In genomic region chr6:35392773-35393672, GRCh38 we compare ENCODE assay signal across 10 cellular contexts. TPM values are rescaled to one million over a fixed set of nuclear protein-coding genes. Genes with fewer than 3 reads are reported as not detected.
DNase-seq lines count a peak whose midpoint lies in the region; ATAC-seq, FAIRE-seq and TF ChIP-seq lines count a peak whose summit lies in the region.
"Had no signal": no experiment of that assay in that cellular context is flagged by ENCODE, and none has a peak within 500 bp of the region (broad histone marks: within the 10 kb centered on the region; RNA-seq: fewer than 3 reads in every experiment).

No MANE protein-coding gene starts in this region.

- no peak for TF ChIP-seq POLR2A in HepG2 (IDR thresholded peaks at IDR 0.05; ENCODE audit: insufficient read depth in 1 of 2, low read depth in 2 of 2, low read length in 2 of 2)
- TF ChIP-seq POLR2A in vagina (IDR thresholded peaks at IDR 0.05), result no peak

- H3K4me2 ChIP-seq in HepG2 (ENCODE audit: low read depth, low read length), result peak overlapping the region; percentile 10; the same call in 1 of the 2 replicates

- peaks cover 36% of the 10 kb centered on the region for H3K4me1 ChIP-seq in HepG2 (ENCODE audit: insufficient read depth, low read length)
- H3K4me1 ChIP-seq in vagina, result peaks cover 36% of the 10 kb centered on the region
- H3K4me1 ChIP-seq: HAP-1 had no signal

- H3K9ac ChIP-seq in HepG2 (ENCODE audit: insufficient read depth, low read depth, low read length), result no peak overlapping the region

- H2AFZ ChIP-seq in HepG2 (ENCODE audit: low read length), result no peak overlapping the region

- 88% methylated on average over 6 of the region's 6 CpGs for WGBS in HepG2 (ENCODE audit: low lambda C conversion rate)

- H3K36me3 Mint-ChIP-seq in activated naive CD8-positive, alpha-beta T cell, result peaks cover 4% of the 10 kb centered on the region
- H3K36me3 Mint-ChIP-seq in activated naive CD8-positive, alpha-beta T cell treated with anti-CD3 and anti-CD28 coated beads for 36 hours, result no peaks in the 10 kb centered on the region
- peaks cover 7% of the 10 kb centered on the region for H3K36me3 Mint-ChIP-seq in activated T-helper 1 cell treated with anti-CD3 and anti-CD28 coated beads, Interleukin-12 subunit alpha, Interleukin-12 subunit beta, Interleukin-2, Interleukin-4 antibody, amounts not matched to agents 30 ng/mL and 10 ng/mL and 1 ng/mL, durations not matched to agents 14 hours and 24 hours and 36 hours (ENCODE audit: low read depth)

- no peak overlapping the region for H3K4me3 Mint-ChIP-seq in activated naive CD8-positive, alpha-beta T cell
- H3K4me3 Mint-ChIP-seq in activated naive CD8-positive, alpha-beta T cell treated with anti-CD3 and anti-CD28 coated beads for 36 hours, result no peak overlapping the region
- no peak overlapping the region for H3K4me3 Mint-ChIP-seq in activated T-helper 1 cell treated with anti-CD3 and anti-CD28 coated beads, Interleukin-12 subunit alpha, Interleukin-12 subunit beta, Interleukin-2, Interleukin-4 antibody, amounts not matched to agents 30 ng/mL and 10 ng/mL and 1 ng/mL, durations not matched to agents 14 hours and 24 hours and 36 hours

- no peaks in the 10 kb centered on the region for H3K79me2 ChIP-seq in HepG2 (ENCODE audit: insufficient read depth, low read length)

- TF ChIP-seq EP300 in HepG2 (IDR thresholded peaks at IDR 0.05; ENCODE audit: low read depth in 2 of 2, low read length in 2 of 2) (no peak), HepG2 (CRISPR knock-in tag; IDR thresholded peaks at IDR 0.05; ENCODE audit: borderline replicate concordance) (no peak)

- peak overlapping the region; percentile 89 for H3K27ac Mint-ChIP-seq in activated naive CD8-positive, alpha-beta T cell
- H3K27ac Mint-ChIP-seq in activated naive CD8-positive, alpha-beta T cell treated with anti-CD3 and anti-CD28 coated beads for 36 hours, result no peak overlapping the region
- peak overlapping the region; percentile 94 for H3K27ac Mint-ChIP-seq in activated T-helper 1 cell treated with anti-CD3 and anti-CD28 coated beads, Interleukin-12 subunit alpha, Interleukin-12 subunit beta, Interleukin-2, Interleukin-4 antibody, amounts not matched to agents 30 ng/mL and 10 ng/mL and 1 ng/mL, durations not matched to agents 14 hours and 24 hours and 36 hours

- H3K27me3 ChIP-seq in HepG2 (ENCODE audit: control insufficient read depth in 1 of 2, insufficient read depth in 2 of 2, low read length in 2 of 2) (no peaks in the 10 kb centered on the region), vagina (no peaks in the 10 kb centered on the region)

- H3K9me3 ChIP-seq in HepG2 (ENCODE audit: low read length), result no peaks in the 10 kb centered on the region
- H3K9me3 ChIP-seq in vagina, result no peaks in the 10 kb centered on the region
- H3K9me3 ChIP-seq: HAP-1 had no signal

- POLR2A ChIA-PET in HepG2 (lab: Yijun Ruan, JAX), result no interaction called here

- no peaks in the 10 kb centered on the region for H3K9me3 Mint-ChIP-seq in activated naive CD8-positive, alpha-beta T cell (ENCODE audit: low read depth)
- H3K9me3 Mint-ChIP-seq in activated naive CD8-positive, alpha-beta T cell treated with anti-CD3 and anti-CD28 coated beads for 36 hours, result no peaks in the 10 kb centered on the region
- H3K9me3 Mint-ChIP-seq in activated T-helper 1 cell treated with anti-CD3 and anti-CD28 coated beads, Interleukin-12 subunit alpha, Interleukin-12 subunit beta, Interleukin-2, Interleukin-4 antibody, amounts not matched to agents 30 ng/mL and 10 ng/mL and 1 ng/mL, durations not matched to agents 14 hours and 24 hours and 36 hours, result no peaks in the 10 kb centered on the region

- in situ Hi-C loops in HepG2 (cut with HindIII; ENCODE audit: extremely low pct_ligation_motif_present, low pct_unique_long_range_greater_than_20kb), result no loop called here

- CTCF ChIA-PET in HepG2 (lab: Yijun Ruan, JAX; ENCODE audit: low intra/inter-chr PET ratio, low total read pairs), result no interaction called here

- H4K20me1 ChIP-seq in HepG2 (ENCODE audit: insufficient read depth, low read length), result no peaks in the 10 kb centered on the region

- TF ChIP-seq CTCF in HepG2 (CRISPR knock-in tag; IDR thresholded peaks at IDR 0.05), result no peak
- TF ChIP-seq CTCF in vagina (IDR thresholded peaks at IDR 0.05), result no peak

- ATAC-seq in HepG2 (peak; percentile 60), GM18861 (IDR thresholded peaks at IDR 0.05; ENCODE audit: unreplicated experiment) (no peak), GM21447 (IDR thresholded peaks at IDR 0.05; ENCODE audit: unreplicated experiment) (no peak)

- TF ChIP-seq RAD21 in HepG2 (CRISPR knock-in tag; IDR thresholded peaks at IDR 0.05), result no peak

- intact Hi-C loops in activated T-helper 1 cell treated with anti-CD3 and anti-CD28 coated beads, Interleukin-12 subunit alpha, Interleukin-12 subunit beta, Interleukin-2, Interleukin-4 antibody, amounts not matched to agents 30 ng/mL and 10 ng/mL and 1 ng/mL, durations not matched to agents 14 hours and 24 hours and 36 hours (cut with micrococcal nuclease), result no loop called here
- intact Hi-C loops in HepG2 (cut with micrococcal nuclease; ENCODE audit: unreplicated experiment), result no loop called here
- intact Hi-C loops in vagina (cut with DNase I), result no loop called here

- H3K4me3 ChIP-seq in HepG2 (replicated peaks in 1 of 3; ENCODE audit: insufficient read depth in 1 of 3, low read depth in 2 of 3, low read length in 3 of 3), result no peak overlapping the region
- peak overlapping the region in 1 of 2 donors; percentile 30 for H3K4me3 ChIP-seq in vagina
- H3K4me3 ChIP-seq: HAP-1 had no signal

- no peak overlapping the region for H3K27ac ChIP-seq in HepG2 (ENCODE audit: extremely low read length, insufficient read depth, low read length)
- H3K27ac ChIP-seq in vagina, result peak overlapping the region; percentile 83

- no TSS peak for BruUV-seq in HepG2 (replicated peaks; lab: Mats Ljungman, UMichigan)

- H3K27me3 Mint-ChIP-seq in activated naive CD8-positive, alpha-beta T cell, result no peaks in the 10 kb centered on the region
- no peaks in the 10 kb centered on the region for H3K27me3 Mint-ChIP-seq in activated naive CD8-positive, alpha-beta T cell treated with anti-CD3 and anti-CD28 coated beads for 36 hours
- no peaks in the 10 kb centered on the region for H3K27me3 Mint-ChIP-seq in activated T-helper 1 cell treated with anti-CD3 and anti-CD28 coated beads, Interleukin-12 subunit alpha, Interleukin-12 subunit beta, Interleukin-2, Interleukin-4 antibody, amounts not matched to agents 30 ng/mL and 10 ng/mL and 1 ng/mL, durations not matched to agents 14 hours and 24 hours and 36 hours (ENCODE audit: insufficient read depth)

- no peak for DNase-seq in activated naive CD8-positive, alpha-beta T cell treated with anti-CD3 and anti-CD28 coated beads for 36 hours
- DNase-seq in activated T-helper 1 cell treated with anti-CD3 and anti-CD28 coated beads, Interleukin-12 subunit alpha, Interleukin-12 subunit beta, Interleukin-2, Interleukin-4 antibody, amounts not matched to agents 30 ng/mL and 10 ng/mL and 1 ng/mL, durations not matched to agents 14 hours and 24 hours and 36 hours (ENCODE audit: low spot score), result no peak
- DNase-seq in HepG2 (ENCODE audit: low spot score) (peak; percentile 28), vagina (ENCODE audit: extremely low spot score in 2 of 2) (no peak), NK-92 (lab: John Stamatoyannopoulos, UW; ENCODE audit: unreplicated experiment) (no peak)
- DNase-seq: NCI-H446 treated with DMSO at 0.1 percent for 48 hours had no signal

- peaks cover 60% of the 10 kb centered on the region for H3K4me1 Mint-ChIP-seq in activated naive CD8-positive, alpha-beta T cell (ENCODE audit: low read depth)
- peaks cover 44% of the 10 kb centered on the region for H3K4me1 Mint-ChIP-seq in activated naive CD8-positive, alpha-beta T cell treated with anti-CD3 and anti-CD28 coated beads for 36 hours
- H3K4me1 Mint-ChIP-seq in activated T-helper 1 cell treated with anti-CD3 and anti-CD28 coated beads, Interleukin-12 subunit alpha, Interleukin-12 subunit beta, Interleukin-2, Interleukin-4 antibody, amounts not matched to agents 30 ng/mL and 10 ng/mL and 1 ng/mL, durations not matched to agents 14 hours and 24 hours and 36 hours (ENCODE audit: low read depth), result peaks cover 43% of the 10 kb centered on the region

- H3K36me3 ChIP-seq in HepG2 (replicated peaks in 1 of 2; ENCODE audit: control insufficient read depth in 1 of 2, insufficient read depth in 2 of 2, low read length in 2 of 2) (no peaks in the 10 kb centered on the region), vagina (no peaks in the 10 kb centered on the region)
- H3K36me3 ChIP-seq: HAP-1 had no signal

- no peak for FAIRE-seq in HepG2 (lab: Jason Lieb, UNC)

RNA-seq across cellular contexts. Expression of gene PPARD, which starts 50.7 kb away (rescaled TPM):
- 10 to 100 TPM; 17.0 to 17.8 TPM for total RNA-seq in activated naive CD8-positive, alpha-beta T cell treated with anti-CD3 and anti-CD28 coated beads for 36 hours
- total RNA-seq in activated T-helper 1 cell treated with anti-CD3 and anti-CD28 coated beads, Interleukin-12 subunit alpha, Interleukin-12 subunit beta, Interleukin-2, Interleukin-4 antibody, amounts not matched to agents 30 ng/mL and 10 ng/mL and 1 ng/mL, durations not matched to agents 14 hours and 24 hours and 36 hours, result 17.4 and 18.8 TPM in 2 replicates
- 5.8 and 6.1 TPM in 2 replicates for total RNA-seq in HepG2 (2016; rRNA removed; fragmentation: Illumina TruSeq; extraction: Trizol)
- 2.7 and 2.8 TPM in 2 replicates for total RNA-seq in HepG2 (2016; cell fraction: cytosol; rRNA removed; fragmentation: Illumina TruSeq; extraction: Trizol; ENCODE audit: low read depth)
- 4.8 and 5.7 TPM in 2 replicates for total RNA-seq in HepG2 (2016; cell fraction: insoluble cytoplasmic fraction; rRNA removed; fragmentation: Illumina TruSeq; extraction: Trizol)
- total RNA-seq in HepG2 (2016; cell fraction: membrane; rRNA removed; fragmentation: Illumina TruSeq; extraction: Trizol), result 6.6 and 7.6 TPM in 2 replicates
- total RNA-seq in HepG2 (2016; cell fraction: nucleus; rRNA removed; fragmentation: Illumina TruSeq; extraction: Trizol), result 3.7 and 4.7 TPM in 2 replicates
- 13.3 and 16.2 TPM in 2 replicates for polyA plus RNA-seq in HepG2 (2011; rRNA removed)
- 11.1 and 13.7 TPM in 2 replicates for polyA plus RNA-seq in HepG2 (2011; cell fraction: cytosol; rRNA removed)
- 26.3 and 29.6 TPM in 2 replicates for polyA plus RNA-seq in HepG2 (2011; cell fraction: nucleus; rRNA removed)
- polyA plus RNA-seq in HepG2 (2012), result 10.1 and 11.2 TPM in 2 replicates
- 1.9 and 2.4 TPM in 2 replicates for polyA plus RNA-seq in HepG2 (2016; cell fraction: cytosol; fragmentation: Illumina TruSeq; extraction: Trizol; ENCODE audit: low read depth)
- 7.9 and 11.5 TPM in 2 replicates for polyA plus RNA-seq in HepG2 (2016; cell fraction: insoluble cytoplasmic fraction; fragmentation: Illumina TruSeq; extraction: Trizol; ENCODE audit: low read depth)
- 7.6 and 8.0 TPM in 2 replicates for polyA plus RNA-seq in HepG2 (2016; cell fraction: membrane; fragmentation: Illumina TruSeq; extraction: Trizol; ENCODE audit: low read depth)
- 16.8 and 19.6 TPM in 2 replicates for polyA plus RNA-seq in HepG2 (2016; cell fraction: nucleus; fragmentation: Illumina TruSeq; extraction: Trizol; ENCODE audit: insufficient read depth, low read depth)
- 8.4 and 18.8 TPM in 2 replicates for polyA minus RNA-seq in HepG2 (2011; rRNA and poly(A)+ RNA removed; ENCODE audit: low replicate concordance)
- polyA minus RNA-seq in HepG2 (2011; cell fraction: cytosol; rRNA and poly(A)+ RNA removed), result 6.6 and 6.9 TPM in 2 replicates
- 5.6 and 5.7 TPM in 2 replicates for polyA minus RNA-seq in HepG2 (2011; cell fraction: nucleus; rRNA and poly(A)+ RNA removed)
- total RNA-seq in vagina, result 21.9 TPM

RNA-seq across cellular contexts. Expression of gene FANCE, which starts 59.1 kb away (rescaled TPM):
- 10 to 100 TPM; 18.6 to 19.1 TPM for total RNA-seq in activated naive CD8-positive, alpha-beta T cell treated with anti-CD3 and anti-CD28 coated beads for 36 hours
- total RNA-seq in activated T-helper 1 cell treated with anti-CD3 and anti-CD28 coated beads, Interleukin-12 subunit alpha, Interleukin-12 subunit beta, Interleukin-2, Interleukin-4 antibody, amounts not matched to agents 30 ng/mL and 10 ng/mL and 1 ng/mL, durations not matched to agents 14 hours and 24 hours and 36 hours, result 21.9 and 22.3 TPM in 2 replicates
- total RNA-seq in HepG2 (2016; rRNA removed; fragmentation: Illumina TruSeq; extraction: Trizol), result 9.7 and 11.2 TPM in 2 replicates
- 1.9 and 2.5 TPM in 2 replicates for total RNA-seq in HepG2 (2016; cell fraction: cytosol; rRNA removed; fragmentation: Illumina TruSeq; extraction: Trizol; ENCODE audit: low read depth)
- 9.2 and 10.0 TPM in 2 replicates for total RNA-seq in HepG2 (2016; cell fraction: insoluble cytoplasmic fraction; rRNA removed; fragmentation: Illumina TruSeq; extraction: Trizol)
- 6.3 and 6.7 TPM in 2 replicates for total RNA-seq in HepG2 (2016; cell fraction: membrane; rRNA removed; fragmentation: Illumina TruSeq; extraction: Trizol)
- total RNA-seq in HepG2 (2016; cell fraction: nucleus; rRNA removed; fragmentation: Illumina TruSeq; extraction: Trizol), result 4.8 and 7.1 TPM in 2 replicates
- polyA plus RNA-seq in HepG2 (2011; rRNA removed), result 7.1 and 7.9 TPM in 2 replicates
- polyA plus RNA-seq in HepG2 (2011; cell fraction: cytosol; rRNA removed), result 6.3 and 6.8 TPM in 2 replicates
- polyA plus RNA-seq in HepG2 (2011; cell fraction: nucleus; rRNA removed), result 6.9 and 8.4 TPM in 2 replicates
- 4.1 and 4.3 TPM in 2 replicates for polyA plus RNA-seq in HepG2 (2012)
- polyA plus RNA-seq in HepG2 (2016; cell fraction: cytosol; fragmentation: Illumina TruSeq; extraction: Trizol; ENCODE audit: low read depth), result 1.5 and 1.6 TPM in 2 replicates
- 7.5 and 8.6 TPM in 2 replicates for polyA plus RNA-seq in HepG2 (2016; cell fraction: insoluble cytoplasmic fraction; fragmentation: Illumina TruSeq; extraction: Trizol; ENCODE audit: low read depth)
- 3.0 and 4.3 TPM in 2 replicates for polyA plus RNA-seq in HepG2 (2016; cell fraction: membrane; fragmentation: Illumina TruSeq; extraction: Trizol; ENCODE audit: low read depth)
- 13.2 and 13.8 TPM in 2 replicates for polyA plus RNA-seq in HepG2 (2016; cell fraction: nucleus; fragmentation: Illumina TruSeq; extraction: Trizol; ENCODE audit: insufficient read depth, low read depth)
- polyA minus RNA-seq in HepG2 (2011; rRNA and poly(A)+ RNA removed; ENCODE audit: low replicate concordance), result 14.3 and 23.1 TPM in 2 replicates
- 5.5 TPM in 2 replicates for polyA minus RNA-seq in HepG2 (2011; cell fraction: cytosol; rRNA and poly(A)+ RNA removed)
- 1.8 and 2.4 TPM in 2 replicates for polyA minus RNA-seq in HepG2 (2011; cell fraction: nucleus; rRNA and poly(A)+ RNA removed)
- 10.1 TPM for total RNA-seq in vagina
